In the genomic region with DNA sequence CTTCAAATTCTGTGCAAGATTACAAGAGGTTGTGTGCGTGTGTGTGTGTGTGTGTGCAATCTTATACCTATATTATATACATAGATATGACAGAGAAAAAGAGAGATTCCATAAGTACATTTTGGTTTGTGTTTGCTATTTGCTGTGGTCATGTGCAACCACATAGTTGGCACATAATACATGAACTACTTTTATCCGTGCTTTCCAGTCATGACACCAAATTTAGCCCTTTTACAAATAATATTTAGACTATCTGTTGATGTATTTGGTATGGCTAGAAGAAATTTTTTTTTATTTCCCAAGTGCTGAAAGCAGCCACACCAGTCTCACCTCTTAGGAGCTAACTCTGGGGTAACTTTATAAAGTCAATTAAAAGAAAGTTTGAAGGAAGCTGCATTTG, we compare ENCODE assay signal across 24 cellular contexts.
"Had no signal": no experiment of that assay in that cellular context is flagged by ENCODE, and none has a peak within 500 bp of the region (broad histone marks: within the 10 kb centered on the region; RNA-seq: fewer than 3 reads in every experiment).

No MANE protein-coding gene starts in this region.

- H3K9me3 ChIP-seq: lower lobe of right lung, pancreas, prostate gland, suprapubic skin, thoracic aorta, tibial artery, upper lobe of right lung had no signal

- H3K4me3 ChIP-seq: left lung, lower lobe of right lung, pancreas, prostate gland, spleen, suprapubic skin, thoracic aorta, tibial artery, upper lobe of right lung had no signal

- DNase-seq: immature natural killer cell; kidney; left colon; left lung; lower lobe of right lung; mammary epithelial cell; mesenchymal stem cell; naive thymus-derived CD4-positive, alpha-beta T cell; pancreas; retina; right cardiac atrium; small intestine; spleen; stimulated activated CD4-positive, alpha-beta T cell treated with anti-CD3 and anti-CD28 coated beads, Interleukin-4, amount 100 ng/mL, for 24 hours; stimulated activated naive CD4-positive, alpha-beta T cell; tibial artery; trophoblast cell; upper lobe of right lung had no signal

- ATAC-seq: left colon; left lung; lower lobe of right lung; naive thymus-derived CD4-positive, alpha-beta T cell; natural killer cell treated with Interleukin-12 subunit alpha and Interleukin-12 subunit beta and Interleukin-15 and Interleukin-18, amount 100 ng/mL, for 72 hours; pancreas; right cardiac atrium; sciatic nerve; stimulated activated effector memory CD8-positive, alpha-beta T cell treated with anti-CD3 and anti-CD28 coated beads, Interleukin-12 subunit alpha, Interleukin-12 subunit beta, amount 100 ng/mL, for 72 hours; upper lobe of right lung had no signal

- H3K4me1 ChIP-seq: left lung, pancreas, prostate gland, spleen, suprapubic skin, upper lobe of right lung had no signal

- H3K36me3 ChIP-seq: left lung, lower lobe of right lung, pancreas, prostate gland, spleen, suprapubic skin, thoracic aorta, tibial artery, upper lobe of right lung had no signal

- H3K27me3 ChIP-seq: left lung, pancreas, suprapubic skin, tibial artery, upper lobe of right lung had no signal

- H3K27ac ChIP-seq: left lung, lower lobe of right lung, pancreas, prostate gland, spleen, suprapubic skin, thoracic aorta, tibial artery, upper lobe of right lung had no signal
